12 cellular contexts compared by ENCODE assay signal in genomic region chr3:16382852-16383251, GRCh38.
DNase-seq lines count a peak whose midpoint lies in the region; ATAC-seq, FAIRE-seq and TF ChIP-seq lines count a peak whose summit lies in the region.
"Had no signal": no experiment of that assay in that cellular context is flagged by ENCODE, and none has a peak within 500 bp of the region (broad histone marks: within the 10 kb centered on the region; RNA-seq: fewer than 3 reads in every experiment).

No MANE protein-coding gene starts in this region.

- no peak for FAIRE-seq in H54 (lab: Jason Lieb, UNC)
- FAIRE-seq: A204.1 had no signal

- no peaks in the 10 kb centered on the region for H3K9me3 ChIP-seq in esophagus squamous epithelium
- H3K9me3 ChIP-seq: SK-N-SH, tibial artery had no signal

- H3K4me3 Mint-ChIP-seq in T-helper 1 cell treated with Interleukin-12 subunit alpha and Interleukin-12 subunit beta and Interleukin-4 antibody, amounts not matched to agents 30 μg/mL and 1 μg/mL, for 36 hours: peak overlapping the region; percentile 0
- H3K4me3 Mint-ChIP-seq in natural killer cell: no peak overlapping the region

- intact Hi-C loops in natural killer cell (cut with micrococcal nuclease) (no loop called here), esophagus squamous epithelium (cut with DNase I) (no loop called here)

- H3K36me3 ChIP-seq in esophagus squamous epithelium: no peaks in the 10 kb centered on the region

- peak overlapping the region; percentile 79 for H3K27ac Mint-ChIP-seq in T-helper 1 cell treated with Interleukin-12 subunit alpha and Interleukin-12 subunit beta and Interleukin-4 antibody, amounts not matched to agents 30 μg/mL and 1 μg/mL, for 36 hours
- H3K27ac Mint-ChIP-seq in natural killer cell: peak overlapping the region; percentile 15 to 50

- H3K4me3 ChIP-seq in esophagus squamous epithelium: no peak overlapping the region
- H3K4me3 ChIP-seq: tibial artery had no signal

- WGBS in esophagus squamous epithelium, 2 donors: 91% methylated on average over 5 of the region's 5 CpGs

- peaks cover 37% of the 10 kb centered on the region for H3K9me3 Mint-ChIP-seq in T-helper 1 cell treated with Interleukin-12 subunit alpha and Interleukin-12 subunit beta and Interleukin-4 antibody, amounts not matched to agents 30 μg/mL and 1 μg/mL, for 36 hours
- H3K9me3 Mint-ChIP-seq in natural killer cell: no peaks in the 10 kb centered on the region

- H3K27me3 ChIP-seq in esophagus squamous epithelium: no peaks in the 10 kb centered on the region
- H3K27me3 ChIP-seq: tibial artery had no signal

- peaks cover 75% of the 10 kb centered on the region for H3K36me3 Mint-ChIP-seq in T-helper 1 cell treated with Interleukin-12 subunit alpha and Interleukin-12 subunit beta and Interleukin-4 antibody, amounts not matched to agents 30 μg/mL and 1 μg/mL, for 36 hours (ENCODE audit: low read depth)
- no peaks in the 10 kb centered on the region for H3K36me3 Mint-ChIP-seq in natural killer cell

- TF ChIP-seq POLR2A in esophagus squamous epithelium (IDR thresholded peaks at IDR 0.05): no peak
- no peak for TF ChIP-seq POLR2A in H54 (IDR thresholded peaks at IDR 0.05; ENCODE audit: low read depth, low read length)

- H3K27me3 Mint-ChIP-seq in T-helper 1 cell treated with Interleukin-12 subunit alpha and Interleukin-12 subunit beta and Interleukin-4 antibody, amounts not matched to agents 30 μg/mL and 1 μg/mL, for 36 hours (ENCODE audit: low read depth): no peaks in the 10 kb centered on the region
- H3K27me3 Mint-ChIP-seq in natural killer cell (ENCODE audit: low read depth in 2 of 2): no peaks in the 10 kb centered on the region

- TF ChIP-seq CTCF in natural killer cell (IDR thresholded peaks at IDR 0.05) (no peak), esophagus squamous epithelium (IDR thresholded peaks at IDR 0.05) (no peak)

- DNase-seq in T-helper 1 cell (no peak), natural killer cell (no peak), esophagus squamous epithelium (lab: John Stamatoyannopoulos, UW) (no peak), H54 (ENCODE audit: insufficient read length, low spot score) (no peak)
- DNase-seq in activated CD8-positive, alpha-beta memory T cell treated with anti-CD3 and anti-CD28 coated beads, Interleukin-2, amount 50 U/mL, for 48 hours: no peak
- DNase-seq: NCI-H2171 treated with DMSO at 0.1 percent for 48 hours, SK-N-SH, tibial artery had no signal

- no peak overlapping the region for H3K27ac ChIP-seq in esophagus squamous epithelium
- H3K27ac ChIP-seq: tibial artery had no signal

- ATAC-seq in GM21619 (IDR thresholded peaks at IDR 0.05; ENCODE audit: unreplicated experiment) (peak; percentile 39), HG03457 (IDR thresholded peaks at IDR 0.05; ENCODE audit: unreplicated experiment) (peak; percentile 56), natural killer cell (no peak)

- H3K4me1 Mint-ChIP-seq in T-helper 1 cell treated with Interleukin-12 subunit alpha and Interleukin-12 subunit beta and Interleukin-4 antibody, amounts not matched to agents 30 μg/mL and 1 μg/mL, for 36 hours (ENCODE audit: low read depth): peaks cover 71% of the 10 kb centered on the region
- peaks cover 52 to 59% of the 10 kb centered on the region in 2 donors for H3K4me1 Mint-ChIP-seq in natural killer cell

- H3K4me1 ChIP-seq in esophagus squamous epithelium: peaks cover 3 to 36% (median 13%) of the 10 kb centered on the region in 3 donors

Comparison
In these comparisons a context has a peak if more than half of its experiments do, and no peak if none do; other contexts are left out.
1. ATAC-seq: peak in GM21619 (single experiment) and HG03457 (single experiment); none in natural killer cell (0 of 3).